Comparison of ENCODE assay signal across 34 cellular contexts in the genomic region with DNA sequence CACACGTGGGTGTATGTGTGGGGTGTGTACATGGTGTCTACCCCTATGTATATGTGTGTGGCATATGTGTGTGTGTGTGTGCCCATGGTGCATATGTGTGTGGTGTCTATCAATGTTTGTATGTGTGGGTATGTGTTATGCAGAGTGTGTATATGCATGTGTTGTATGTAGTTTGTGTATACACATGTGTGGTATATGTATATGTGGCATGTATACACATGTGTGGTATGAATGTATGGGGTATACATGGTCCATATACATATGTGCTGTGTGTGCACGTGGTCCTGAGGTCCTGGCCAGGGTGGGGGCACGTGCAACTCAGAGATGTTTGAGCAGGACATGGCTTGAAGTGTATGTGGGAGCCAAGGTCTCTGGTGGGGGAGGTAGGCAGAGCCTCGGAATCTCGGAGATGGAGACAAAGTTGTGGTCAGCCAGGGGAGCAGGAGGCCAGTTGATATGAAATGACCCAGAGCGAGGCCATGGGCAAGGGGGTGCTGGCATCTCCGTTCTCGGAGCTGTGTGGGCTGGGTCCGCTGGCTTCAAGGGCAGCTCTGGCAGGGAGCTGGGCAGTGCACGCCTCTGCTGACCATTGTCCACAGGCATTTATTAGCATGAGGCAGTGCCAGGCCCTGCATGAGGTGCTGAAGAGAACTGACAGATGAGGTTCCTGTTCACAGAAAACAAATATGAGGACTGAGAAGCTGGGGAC.
"Had no signal": no experiment of that assay in that cellular context is flagged by ENCODE, and none has a peak within 500 bp of the region (broad histone marks: within the 10 kb centered on the region; RNA-seq: fewer than 3 reads in every experiment).

No MANE protein-coding gene starts in this region.

- DNase-seq: activated B cell treated with CpG ODN at 0.5 μM for 24 hours; activated CD4-positive, alpha-beta memory T cell treated with anti-CD3 and anti-CD28 coated beads for 36 hours; activated CD4-positive, alpha-beta T cell treated with anti-CD3 and anti-CD28 coated beads for 4 hours; activated CD4-positive, alpha-beta T cell treated with anti-CD3 and anti-CD28 coated beads, Interleukin-2, amount 50 U/mL, for 1 hour; activated CD4-positive, CD25-positive, alpha-beta regulatory T cell treated with anti-CD3 and anti-CD28 coated beads, Interleukin-2, amount 50 U/mL, for 72 hours; activated CD8-positive, alpha-beta memory T cell treated with anti-CD3 and anti-CD28 coated beads, Interleukin-2, amount 50 U/mL, for 4 hours; activated effector memory CD4-positive, alpha-beta T cell treated with Interleukin-2 at 50 U/mL for 16 hours; activated naive CD4-positive, alpha-beta T cell; activated naive CD4-positive, alpha-beta T cell treated with anti-CD3 and anti-CD28 coated beads, Interleukin-2, amount 50 U/mL, for 16 hours; activated naive CD8-positive, alpha-beta T cell treated with anti-CD3 and anti-CD28 coated beads, Interleukin-2, amount 10 ng/mL, durations not matched to agents 7 days and 5 days; activated T-cell treated with anti-CD3 and anti-CD28 coated beads for 4 hours; activated T-cell treated with anti-CD3 and anti-CD28 coated beads, Interleukin-2, amount 50 U/mL, for 48 hours; amygdala; Karpas-422; NCI-H1048; NCI-H1436 treated with DMSO at 0.1 percent for 48 hours; NCI-H1694 treated with DMSO at 0.1 percent for 48 hours; NCI-H2029; NCI-H345; NCI-H510A; NCI-H748 treated with DMSO at 0.1 percent for 48 hours; NK-92 treated with Interleukin-12 subunit alpha and Interleukin-12 subunit beta, amount 100 ng/mL, for 24 hours; PC-3; Peyer's patch; RPMI8226; SIG-M5; SW 1271; T-helper 1 cell; T-helper 2 cell; T-helper 9 cell had no signal

- H3K4me1 ChIP-seq: ascending aorta, Peyer's patch had no signal

- H3K9me3 ChIP-seq: ascending aorta, Peyer's patch had no signal

- H3K27ac Mint-ChIP-seq: activated B cell treated with CpG ODN at 0.5 μM for 24 hours; activated CD4-positive, alpha-beta memory T cell treated with anti-CD3 and anti-CD28 coated beads for 36 hours; activated naive CD8-positive, alpha-beta T cell treated with anti-CD3 and anti-CD28 coated beads, Interleukin-2, amount 10 ng/mL, durations not matched to agents 7 days and 5 days had no signal

- ATAC-seq: PC-3 had no signal

- H3K9me3 Mint-ChIP-seq: activated B cell treated with CpG ODN at 0.5 μM for 24 hours; activated CD4-positive, alpha-beta memory T cell treated with anti-CD3 and anti-CD28 coated beads for 36 hours; activated naive CD8-positive, alpha-beta T cell treated with anti-CD3 and anti-CD28 coated beads, Interleukin-2, amount 10 ng/mL, durations not matched to agents 7 days and 5 days had no signal

- H3K27ac ChIP-seq: ascending aorta, cardiac muscle cell, Peyer's patch, VCaP had no signal

- H3K36me3 Mint-ChIP-seq: activated CD4-positive, alpha-beta memory T cell treated with anti-CD3 and anti-CD28 coated beads for 36 hours; activated naive CD8-positive, alpha-beta T cell treated with anti-CD3 and anti-CD28 coated beads, Interleukin-2, amount 10 ng/mL, durations not matched to agents 7 days and 5 days had no signal

- H3K27me3 ChIP-seq: ascending aorta, cardiac muscle cell, Peyer's patch had no signal

- H3K36me3 ChIP-seq: ascending aorta, cardiac muscle cell, Peyer's patch had no signal

- H3K27me3 Mint-ChIP-seq: activated CD4-positive, alpha-beta memory T cell treated with anti-CD3 and anti-CD28 coated beads for 36 hours; activated naive CD8-positive, alpha-beta T cell treated with anti-CD3 and anti-CD28 coated beads, Interleukin-2, amount 10 ng/mL, durations not matched to agents 7 days and 5 days; central memory CD8-positive, alpha-beta T cell had no signal

- H3K4me3 Mint-ChIP-seq: activated B cell treated with CpG ODN at 0.5 μM for 24 hours; activated CD4-positive, alpha-beta memory T cell treated with anti-CD3 and anti-CD28 coated beads for 36 hours; activated naive CD8-positive, alpha-beta T cell treated with anti-CD3 and anti-CD28 coated beads, Interleukin-2, amount 10 ng/mL, durations not matched to agents 7 days and 5 days; central memory CD8-positive, alpha-beta T cell had no signal

- H3K4me3 ChIP-seq: ascending aorta, cardiac muscle cell, Peyer's patch had no signal

- H3K4me1 Mint-ChIP-seq: activated B cell treated with CpG ODN at 0.5 μM for 24 hours; activated naive CD8-positive, alpha-beta T cell treated with anti-CD3 and anti-CD28 coated beads, Interleukin-2, amount 10 ng/mL, durations not matched to agents 7 days and 5 days; central memory CD8-positive, alpha-beta T cell had no signal
